Comparison of ENCODE assay signal across 20 cellular contexts in genomic region chr6:111277819-111278218, GRCh38.
"Had no signal": no experiment of that assay in that cellular context is flagged by ENCODE, and none has a peak within 500 bp of the region (broad histone marks: within the 10 kb centered on the region; RNA-seq: fewer than 3 reads in every experiment).

No MANE protein-coding gene starts in this region.

- H3K9me2 ChIP-seq: SK-N-SH had no signal

- DNase-seq: Kasumi-1, MM.1S, NCI-H1092 treated with DMSO at 0.1 percent for 48 hours, NCI-H1436, NCI-H187, NCI-H2029, NCI-H2081 treated with DMSO at 0.1 percent for 48 hours, NCI-H2171, NCI-H226, NCI-H446, NCI-H510A, NCI-H524 treated with DMSO at 0.1 percent for 48 hours, NCI-H69, NCI-H774, SHP77, SK-N-SH, SW 1271 had no signal

- H3K4me2 ChIP-seq: KMS-11, SK-N-SH had no signal

- H3K4me3 ChIP-seq: K562 had no signal

- H3K9ac ChIP-seq: KMS-11, SK-N-SH had no signal

- H3K27ac ChIP-seq: KMS-11, RWPE1 had no signal

- FAIRE-seq: K562 had no signal
